In genomic region chr5:12661617-12662370, GRCh38 we compare ENCODE assay signal across 1 cellular context.
A peak's percentile ranks its signal among the peaks of the same experiment; 100 is the strongest.
TF ChIP-seq lines count a peak whose summit lies in the region.

No MANE protein-coding gene starts in this region.

TF ChIP-seq in WTC11, 78 proteins besides CTCF, POLR2A, EP300 and RAD21 (continued from another document and continues in another):
- TF ChIP-seq PRDM15 (CRISPR knock-in tag; IDR thresholded peaks at IDR 0.05), result no peak
- TF ChIP-seq RORB (CRISPR knock-in tag; IDR thresholded peaks at IDR 0.05), result no peak
- no peak for TF ChIP-seq JAZF1 (CRISPR knock-in tag; IDR thresholded peaks at IDR 0.05)
- TF ChIP-seq GTF2I (CRISPR knock-in tag; conservative IDR thresholded peaks at IDR 0.05), result no peak
- TF ChIP-seq MAX (CRISPR knock-in tag; IDR thresholded peaks at IDR 0.05), result peak; percentile 68
- TF ChIP-seq ZNF416 (CRISPR knock-in tag; IDR thresholded peaks at IDR 0.05), result peak; percentile 94
- TF ChIP-seq ATF6 (CRISPR knock-in tag; IDR thresholded peaks at IDR 0.05), result no peak
- TF ChIP-seq NR3C1 (CRISPR knock-in tag; conservative IDR thresholded peaks at IDR 0.05; ENCODE audit: low read depth), result no peak
- peak; percentile 29 for TF ChIP-seq ZBTB21 (CRISPR knock-in tag; IDR thresholded peaks at IDR 0.05; ENCODE audit: borderline replicate concordance)
- TF ChIP-seq TEAD4 (CRISPR knock-in tag; IDR thresholded peaks at IDR 0.05), result 0 out of 2 replicates have a peak, but pooled peaks have one; percentile 3
- no peak for TF ChIP-seq USF2 (CRISPR knock-in tag; IDR thresholded peaks at IDR 0.05)
- TF ChIP-seq AR (CRISPR knock-in tag; IDR thresholded peaks at IDR 0.05), result peak; percentile 63; the same call in 1 of the 2 replicates
- TF ChIP-seq ZNF219 (CRISPR knock-in tag; IDR thresholded peaks at IDR 0.05; ENCODE audit: borderline replicate concordance), result no peak; the same call in 1 of the 2 replicates
- peak; percentile 83 for TF ChIP-seq ZNF425 (CRISPR knock-in tag; conservative IDR thresholded peaks at IDR 0.05)
- no peak; the same call in 1 of the 2 replicates for TF ChIP-seq SMAD4 (CRISPR knock-in tag; IDR thresholded peaks at IDR 0.05)
- TF ChIP-seq ZNF396 (CRISPR knock-in tag; IDR thresholded peaks at IDR 0.05; ENCODE audit: borderline replicate concordance), result no peak
- TF ChIP-seq MLX (CRISPR knock-in tag; IDR thresholded peaks at IDR 0.05), result no peak
- no peak for TF ChIP-seq E2F4 (CRISPR knock-in tag; IDR thresholded peaks at IDR 0.05; ENCODE audit: borderline replicate concordance, low read depth)
- no peak for TF ChIP-seq IRF1 (CRISPR knock-in tag; IDR thresholded peaks at IDR 0.05)
- TF ChIP-seq ZMAT4 (CRISPR knock-in tag; IDR thresholded peaks at IDR 0.05), result no peak
- no peak for TF ChIP-seq OVOL2 (CRISPR knock-in tag; IDR thresholded peaks at IDR 0.05; ENCODE audit: borderline replicate concordance)
- TF ChIP-seq ZNF423 (CRISPR knock-in tag; IDR thresholded peaks at IDR 0.05), result no peak
- TF ChIP-seq ZNF232 (CRISPR knock-in tag; IDR thresholded peaks at IDR 0.05), result peak; percentile 25; the same call in 1 of the 2 replicates
- peak; percentile 54; the same call in 1 of the 2 replicates for TF ChIP-seq JUN (CRISPR knock-in tag; IDR thresholded peaks at IDR 0.05)
- TF ChIP-seq STAT6 (CRISPR knock-in tag; conservative IDR thresholded peaks at IDR 0.05; ENCODE audit: low read depth), result no peak
- TF ChIP-seq HMGXB4 (CRISPR knock-in tag; IDR thresholded peaks at IDR 0.05), result 0 out of 2 replicates have a peak, but pooled peaks have one; percentile 46
- TF ChIP-seq ZNF512 (CRISPR knock-in tag; IDR thresholded peaks at IDR 0.05; ENCODE audit: borderline replicate concordance), result 0 out of 2 replicates have a peak, but pooled peaks have one; percentile 31
- no peak for TF ChIP-seq IRF2 (CRISPR knock-in tag; IDR thresholded peaks at IDR 0.05; ENCODE audit: borderline replicate concordance, low read depth)
- TF ChIP-seq GRHL2 (CRISPR knock-in tag; IDR thresholded peaks at IDR 0.05; ENCODE audit: insufficient replicate concordance, severe bottlenecking), result no peak
